16 cellular contexts compared by ENCODE assay signal in genomic region chr21:37593740-37594471, GRCh38.
"Had no signal": no experiment of that assay in that cellular context is flagged by ENCODE, and none has a peak within 500 bp of the region (broad histone marks: within the 10 kb centered on the region; RNA-seq: fewer than 3 reads in every experiment).

No MANE protein-coding gene starts in this region.

- H3K4me1 ChIP-seq: esophagus squamous epithelium, tibial artery had no signal

- H3K9me3 Mint-ChIP-seq: activated CD4-positive, alpha-beta memory T cell treated with anti-CD3 and anti-CD28 coated beads, Interleukin-2, amount 10 ng/mL, durations not matched to agents 7 days and 5 days; activated T-cell treated with anti-CD3 and anti-CD28 coated beads, Interleukin-2, amount 50 U/mL, for 24 hours had no signal

- DNase-seq: activated CD4-positive, alpha-beta memory T cell treated with anti-CD3 and anti-CD28 coated beads, Interleukin-2, amount 10 ng/mL, durations not matched to agents 7 days and 5 days; activated CD4-positive, alpha-beta T cell treated with anti-CD3 and anti-CD28 coated beads for 4 hours; activated T-cell treated with anti-CD3 and anti-CD28 coated beads, Interleukin-2, amount 50 U/mL, for 24 hours; caudate nucleus; esophagus squamous epithelium; foreskin fibroblast; glutamatergic neuron; mucosa of descending colon; naive thymus-derived CD4-positive, alpha-beta T cell; posterior cingulate gyrus; stimulated activated CD4-positive, alpha-beta T cell treated with anti-CD3 and anti-CD28 coated beads, Interleukin-4, amount 100 ng/mL, for 24 hours; stimulated activated naive CD4-positive, alpha-beta T cell; tibial artery had no signal

- H3K27ac Mint-ChIP-seq: activated CD4-positive, alpha-beta memory T cell treated with anti-CD3 and anti-CD28 coated beads, Interleukin-2, amount 10 ng/mL, durations not matched to agents 7 days and 5 days; activated naive CD4-positive, alpha-beta T cell treated with anti-CD3 and anti-CD28 coated beads, Interleukin-2, amount 50 U/mL, for 24 hours; activated T-cell treated with anti-CD3 and anti-CD28 coated beads, Interleukin-2, amount 50 U/mL, for 24 hours; naive thymus-derived CD4-positive, alpha-beta T cell had no signal

- H3K9me3 ChIP-seq: mucosa of descending colon, neutrophil, tibial artery had no signal

- H3K27ac ChIP-seq: esophagus squamous epithelium, neutrophil, skin epidermis, tibial artery had no signal

- H3K27me3 ChIP-seq: esophagus squamous epithelium, neutrophil had no signal

- H3K36me3 ChIP-seq: esophagus squamous epithelium, neutrophil, tibial artery had no signal

- ATAC-seq: mucosa of descending colon; naive thymus-derived CD4-positive, alpha-beta T cell had no signal

- H3K4me1 Mint-ChIP-seq: activated CD4-positive, alpha-beta memory T cell treated with anti-CD3 and anti-CD28 coated beads, Interleukin-2, amount 10 ng/mL, durations not matched to agents 7 days and 5 days; activated naive CD4-positive, alpha-beta T cell treated with anti-CD3 and anti-CD28 coated beads, Interleukin-2, amount 50 U/mL, for 24 hours; naive thymus-derived CD4-positive, alpha-beta T cell had no signal

- H3K4me3 ChIP-seq: esophagus squamous epithelium, mucosa of descending colon, skin epidermis, tibial artery had no signal

- H3K36me3 Mint-ChIP-seq: naive thymus-derived CD4-positive, alpha-beta T cell had no signal

- H3K4me3 Mint-ChIP-seq: activated CD4-positive, alpha-beta memory T cell treated with anti-CD3 and anti-CD28 coated beads, Interleukin-2, amount 10 ng/mL, durations not matched to agents 7 days and 5 days; activated naive CD4-positive, alpha-beta T cell treated with anti-CD3 and anti-CD28 coated beads, Interleukin-2, amount 50 U/mL, for 24 hours; activated T-cell treated with anti-CD3 and anti-CD28 coated beads, Interleukin-2, amount 50 U/mL, for 24 hours; naive thymus-derived CD4-positive, alpha-beta T cell had no signal
